17 cellular contexts compared by ENCODE assay signal in genomic region chr14:59336078-59336477, GRCh38.
DNase-seq lines count a peak whose midpoint lies in the region; ATAC-seq and TF ChIP-seq lines count a peak whose summit lies in the region.
"Had no signal": no experiment of that assay in that cellular context is flagged by ENCODE, and none has a peak within 500 bp of the region (broad histone marks: within the 10 kb centered on the region; RNA-seq: fewer than 3 reads in every experiment).

No MANE protein-coding gene starts in this region.

- no peak overlapping the region for H3K4me3 Mint-ChIP-seq in activated CD4-positive, alpha-beta memory T cell treated with anti-CD3 and anti-CD28 coated beads for 36 hours
- H3K4me3 Mint-ChIP-seq: activated naive CD8-positive, alpha-beta T cell; central memory CD8-positive, alpha-beta T cell; endodermal cell; natural killer cell treated with Interleukin-12 subunit alpha and Interleukin-12 subunit beta and Interleukin-15 and Interleukin-18, amount 100 ng/mL, for 72 hours; WTC11 had no signal

- H3K4me2 ChIP-seq in osteoblast (ENCODE audit: insufficient read depth, low read length): no peak overlapping the region

- DNase-seq in RWPE2 (ENCODE audit: low spot score) (no peak), dermis microvascular lymphatic vessel endothelial cell (ENCODE audit: low read depth in 2 of 2) (peak; percentile 83 to 95), osteoblast (ENCODE audit: insufficient read length, low spot score, missing footprints) (no peak), tibial artery (no peak)
- DNase-seq in activated CD4-positive, alpha-beta memory T cell treated with anti-CD3 and anti-CD28 coated beads for 36 hours: no peak
- no peak for DNase-seq in activated CD4-positive, alpha-beta T cell treated with anti-CD3 and anti-CD28 coated beads, Interleukin-2, amount 50 U/mL, for 1 hour
- DNase-seq: activated CD8-positive, alpha-beta memory T cell treated with anti-CD3 and anti-CD28 coated beads for 24 hours; Calu3; endodermal cell; MM.1S; NCI-H187 treated with DMSO at 0.1 percent for 48 hours; T-helper 2 cell had no signal

- TF ChIP-seq CTCF in RWPE2 (IDR thresholded peaks at IDR 0.05; ENCODE audit: poor library complexity, severe bottlenecking) (no peak), osteoblast (IDR thresholded peaks at IDR 0.05; ENCODE audit: extremely low read depth, low read depth, low read length) (no peak), tibial artery (IDR thresholded peaks at IDR 0.05) (no peak)

- H3K9me3 ChIP-seq in RWPE2 (ENCODE audit: severe bottlenecking) (no peaks in the 10 kb centered on the region), osteoblast (ENCODE audit: low read depth, low read length) (no peaks in the 10 kb centered on the region), tibial artery (no peaks in the 10 kb centered on the region)

- H3K36me3 ChIP-seq in RWPE2 (ENCODE audit: low read depth): peaks cover 14% of the 10 kb centered on the region; the same call in 1 of the 2 replicates
- peaks cover 28% of the 10 kb centered on the region for H3K36me3 ChIP-seq in osteoblast (ENCODE audit: insufficient read depth, low read length)
- peaks cover 8 to 10% (median 10%) of the 10 kb centered on the region in 3 donors for H3K36me3 ChIP-seq in tibial artery

- H3K4me3 ChIP-seq in RWPE2 (ENCODE audit: severe bottlenecking): no peak overlapping the region
- H3K4me3 ChIP-seq in osteoblast (ENCODE audit: insufficient read depth, low read length): no peak overlapping the region
- H3K4me3 ChIP-seq in tibial artery: no peak overlapping the region

- H3K4me1 ChIP-seq in RWPE2 (ENCODE audit: insufficient read depth, poor library complexity, severe bottlenecking): peaks cover 25% of the 10 kb centered on the region
- peaks cover 38% of the 10 kb centered on the region for H3K4me1 ChIP-seq in osteoblast (ENCODE audit: insufficient read depth, low read length)
- H3K4me1 ChIP-seq in tibial artery: peaks cover 0 to 76% (median 42%) of the 10 kb centered on the region in 4 donors

- H3K36me3 Mint-ChIP-seq in activated CD4-positive, alpha-beta memory T cell treated with anti-CD3 and anti-CD28 coated beads for 36 hours: peaks cover 31% of the 10 kb centered on the region

- intact Hi-C loops in tibial artery (cut with DNase I; ENCODE audit: low total_unique reads): no loop called here
- intact Hi-C loops in activated CD4-positive, alpha-beta memory T cell treated with anti-CD3 and anti-CD28 coated beads for 36 hours (cut with micrococcal nuclease): no loop called here

- H2AFZ ChIP-seq in osteoblast (ENCODE audit: low read length): no peak overlapping the region

- H3K27ac ChIP-seq in RWPE2 (ENCODE audit: poor library complexity, severe bottlenecking) (no peak overlapping the region), osteoblast (ENCODE audit: low read depth, low read length) (peak overlapping the region; percentile 64), tibial artery (peak overlapping the region; percentile 78 to 84)

- ATAC-seq in RWPE2 (ENCODE audit: low read depth): peak; percentile 25; the same call in 1 of the 3 replicates
- ATAC-seq in HG03095 (IDR thresholded peaks at IDR 0.05; ENCODE audit: unreplicated experiment): no peak
- ATAC-seq: natural killer cell treated with Interleukin-12 subunit alpha and Interleukin-12 subunit beta and Interleukin-15 and Interleukin-18, amount 100 ng/mL, for 72 hours had no signal

- H3K27me3 Mint-ChIP-seq in activated CD4-positive, alpha-beta memory T cell treated with anti-CD3 and anti-CD28 coated beads for 36 hours: no peaks in the 10 kb centered on the region
- H3K27me3 Mint-ChIP-seq: activated naive CD8-positive, alpha-beta T cell; central memory CD8-positive, alpha-beta T cell; natural killer cell treated with Interleukin-12 subunit alpha and Interleukin-12 subunit beta and Interleukin-15 and Interleukin-18, amount 100 ng/mL, for 72 hours had no signal

- no peaks in the 10 kb centered on the region for H3K4me1 Mint-ChIP-seq in activated CD4-positive, alpha-beta memory T cell treated with anti-CD3 and anti-CD28 coated beads for 36 hours (ENCODE audit: low read depth)
- H3K4me1 Mint-ChIP-seq: central memory CD8-positive, alpha-beta T cell had no signal

- CTCF ChIA-PET in activated CD4-positive, alpha-beta memory T cell treated with anti-CD3 and anti-CD28 coated beads for 36 hours (lab: Charles Lee): no interaction called here

- H3K27me3 ChIP-seq in RWPE2 (ENCODE audit: insufficient read depth, poor library complexity, severe bottlenecking) (no peaks in the 10 kb centered on the region), osteoblast (ENCODE audit: insufficient read depth, low read length) (no peaks in the 10 kb centered on the region), tibial artery (no peaks in the 10 kb centered on the region)

- H3K79me2 ChIP-seq in osteoblast (ENCODE audit: insufficient read depth, low read length): no peaks in the 10 kb centered on the region

- no peaks in the 10 kb centered on the region for H4K20me1 ChIP-seq in osteoblast (ENCODE audit: insufficient read depth, low read length)

- H3K27ac Mint-ChIP-seq in activated CD4-positive, alpha-beta memory T cell treated with anti-CD3 and anti-CD28 coated beads for 36 hours: no peak overlapping the region
- H3K27ac Mint-ChIP-seq: activated naive CD8-positive, alpha-beta T cell; endodermal cell; natural killer cell treated with Interleukin-12 subunit alpha and Interleukin-12 subunit beta and Interleukin-15 and Interleukin-18, amount 100 ng/mL, for 72 hours had no signal

- POLR2A ChIA-PET in activated CD4-positive, alpha-beta memory T cell treated with anti-CD3 and anti-CD28 coated beads for 36 hours (lab: Charles Lee): no interaction called here

- no peaks in the 10 kb centered on the region for H3K9me3 Mint-ChIP-seq in activated CD4-positive, alpha-beta memory T cell treated with anti-CD3 and anti-CD28 coated beads for 36 hours
- H3K9me3 Mint-ChIP-seq: central memory CD8-positive, alpha-beta T cell; endodermal cell; natural killer cell treated with Interleukin-12 subunit alpha and Interleukin-12 subunit beta and Interleukin-15 and Interleukin-18, amount 100 ng/mL, for 72 hours; WTC11 had no signal

Comparison
In these comparisons a context has a peak if more than half of its experiments do, and no peak if none do; other contexts are left out.
1. DNase-seq: peak in dermis microvascular lymphatic vessel endothelial cell (2 of 2); none in RWPE2 (single experiment), osteoblast (single experiment), tibial artery (0 of 2), activated CD4-positive, alpha-beta memory T cell treated with anti-CD3 and anti-CD28 coated beads for 36 hours (single experiment) and activated CD4-positive, alpha-beta T cell treated with anti-CD3 and anti-CD28 coated beads, Interleukin-2, amount 50 U/mL, for 1 hour (single experiment).